In the genomic region with DNA sequence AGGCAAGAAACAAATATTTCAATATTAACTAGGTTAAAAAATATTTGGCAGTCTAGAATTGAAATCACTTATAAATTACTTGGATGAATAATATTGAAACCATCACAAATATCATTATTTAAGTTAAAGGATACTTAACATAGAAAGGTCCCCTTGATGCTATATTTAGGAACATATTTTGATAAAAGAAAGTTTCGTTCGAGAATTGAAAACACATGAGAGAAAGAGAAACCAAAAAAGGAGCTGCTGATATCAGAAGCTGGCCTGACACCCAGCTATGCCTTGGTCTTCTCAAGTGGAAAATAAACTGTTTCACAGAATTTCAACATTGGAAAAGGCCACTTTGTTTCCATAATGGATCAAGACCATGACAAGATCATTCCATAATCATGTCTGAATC, we compare ENCODE assay signal across 11 cellular contexts.
DNase-seq lines count a peak whose midpoint lies in the region; ATAC-seq, FAIRE-seq and TF ChIP-seq lines count a peak whose summit lies in the region.
"Had no signal": no experiment of that assay in that cellular context is flagged by ENCODE, and none has a peak within 500 bp of the region (broad histone marks: within the 10 kb centered on the region; RNA-seq: fewer than 3 reads in every experiment).

No MANE protein-coding gene starts in this region.

- H3K9me3 ChIP-seq in astrocyte (ENCODE audit: insufficient read depth, low read depth, low read length) (no peaks in the 10 kb centered on the region), prostate gland (no peaks in the 10 kb centered on the region)
- H3K9me3 ChIP-seq: ascending aorta had no signal

- DNase-seq in astrocyte (ENCODE audit: low read depth) (no peak), cerebellar nuclear complex (lab: John Stamatoyannopoulos, UW) (no peak), NCI-H2081 treated with DMSO at 0.1 percent for 48 hours (lab: John Stamatoyannopoulos, UW) (no peak), left ventricle myocardium superior (no peak), prostate gland (ENCODE audit: low spot score) (no peak)
- DNase-seq: NCI-H187; stimulated activated CD4-positive, alpha-beta T cell treated with anti-CD3 and anti-CD28 coated beads, Interleukin-15, amount 100 ng/mL, for 24 hours had no signal

- no peaks in the 10 kb centered on the region for H3K36me3 Mint-ChIP-seq in astrocyte (ENCODE audit: low read depth, unreplicated experiment)

- H2AFZ ChIP-seq in astrocyte (ENCODE audit: low read depth, low read length): no peak overlapping the region

- H3K4me3 ChIP-seq in astrocyte (ENCODE audit: insufficient read depth, low read depth, low read length) (no peak overlapping the region), prostate gland (no peak overlapping the region)
- H3K4me3 ChIP-seq: ascending aorta had no signal

- H3K27ac ChIP-seq in astrocyte (ENCODE audit: low read depth, low read length) (no peak overlapping the region), prostate gland (no peak overlapping the region)
- H3K27ac ChIP-seq: ascending aorta had no signal

- H3K27me3 Mint-ChIP-seq in astrocyte (ENCODE audit: low read depth, unreplicated experiment): no peaks in the 10 kb centered on the region

- peak; percentile 20 for FAIRE-seq in astrocyte (lab: Jason Lieb, UNC)

- intact Hi-C loops in left ventricle myocardium superior (cut with micrococcal nuclease) (no loop called here), prostate gland (cut with DNase I) (no loop called here)

- no peaks in the 10 kb centered on the region for H4K20me1 ChIP-seq in astrocyte (ENCODE audit: insufficient read depth, low read length)

- no peak overlapping the region for H3K27ac Mint-ChIP-seq in astrocyte (ENCODE audit: unreplicated experiment)

- no peaks in the 10 kb centered on the region for H3K9me3 Mint-ChIP-seq in astrocyte (ENCODE audit: unreplicated experiment)

- H3K4me2 ChIP-seq in astrocyte (ENCODE audit: low read length): no peak overlapping the region

- no peaks in the 10 kb centered on the region for H3K27me3 ChIP-seq in astrocyte (ENCODE audit: insufficient read depth, low read length)
- no peaks in the 10 kb centered on the region for H3K27me3 ChIP-seq in prostate gland (replicated peaks; ENCODE audit: insufficient read depth)
- H3K27me3 ChIP-seq: ascending aorta had no signal

- WGBS in prostate gland: 76% methylated on average over 2 of the region's 2 CpGs

- TF ChIP-seq CTCF in astrocyte (IDR thresholded peaks at IDR 0.05; ENCODE audit: insufficient read depth, low read depth, low read length): no peak
- TF ChIP-seq CTCF in prostate gland (IDR thresholded peaks at IDR 0.05): no peak

- ATAC-seq in GM18873 (IDR thresholded peaks at IDR 0.05; ENCODE audit: low FRiP score, unreplicated experiment) (peak; percentile 40), GM21723 (IDR thresholded peaks at IDR 0.05; ENCODE audit: unreplicated experiment) (peak; percentile 77), HG03460 (IDR thresholded peaks at IDR 0.05; ENCODE audit: unreplicated experiment) (peak; percentile 69), left ventricle myocardium superior (no peak)

- H3K4me1 ChIP-seq in astrocyte (ENCODE audit: insufficient read depth, low read length): no peaks in the 10 kb centered on the region
- no peaks in the 10 kb centered on the region for H3K4me1 ChIP-seq in prostate gland (replicated peaks)
- H3K4me1 ChIP-seq: ascending aorta had no signal

- no peaks in the 10 kb centered on the region for H3K36me3 ChIP-seq in astrocyte (ENCODE audit: insufficient read depth, low read length)
- no peaks in the 10 kb centered on the region for H3K36me3 ChIP-seq in prostate gland
- H3K36me3 ChIP-seq: ascending aorta had no signal

- no peak overlapping the region for H3K9ac ChIP-seq in astrocyte (ENCODE audit: low read length)

- no peaks in the 10 kb centered on the region for H3K79me2 ChIP-seq in astrocyte (ENCODE audit: insufficient read depth, low read length)

- H3K4me3 Mint-ChIP-seq in astrocyte (ENCODE audit: unreplicated experiment): no peak overlapping the region

- no peak for TF ChIP-seq POLR2A in prostate gland (IDR thresholded peaks at IDR 0.05)

- no peaks in the 10 kb centered on the region for H3K4me1 Mint-ChIP-seq in astrocyte (ENCODE audit: low read depth, unreplicated experiment)
